8 cellular contexts compared by ENCODE assay signal in genomic region chr6:152642578-152643375, GRCh38. TPM values are rescaled to one million over a fixed set of nuclear protein-coding genes. Genes with fewer than 3 reads are reported as not detected.
DNase-seq lines count a peak whose midpoint lies in the region; ATAC-seq, FAIRE-seq and TF ChIP-seq lines count a peak whose summit lies in the region.

No MANE protein-coding gene starts in this region.

- no peaks in the 10 kb centered on the region for H3K79me2 ChIP-seq in OCI-LY7 (ENCODE audit: insufficient read depth, low read depth, low read length)

- H3K27ac ChIP-seq in OCI-LY7 (ENCODE audit: low read depth, low read length, poor library complexity, severe bottlenecking) (no peak overlapping the region), upper lobe of right lung (no peak overlapping the region)

- POLR2A ChIA-PET in OCI-LY7 (lab: Charles Lee), result interaction anchor here (0.5 to 1.4 kb wide), 7 partner anchors 13 to 818 kb away, joined by 3 to 4 read pairs (median 3); no protein-coding TSS in a partner anchor

- H4K20me1 ChIP-seq in OCI-LY7 (ENCODE audit: insufficient read depth, low read length), result no peaks in the 10 kb centered on the region

- H3K4me3 ChIP-seq in OCI-LY7 (ENCODE audit: low read depth, low read length, poor library complexity, severe bottlenecking) (no peak overlapping the region), bronchial epithelial cell (ENCODE audit: low read depth, low read length) (no peak overlapping the region), upper lobe of right lung (no peak overlapping the region)

- no peaks in the 10 kb centered on the region for H3K9me2 ChIP-seq in OCI-LY7 (ENCODE audit: insufficient read depth, low read length)

- intact Hi-C loops in OCI-LY7 (cut with micrococcal nuclease; ENCODE audit: unreplicated experiment), result loop anchor here (1.0 kb wide), 2 partner anchors 90 to 157 kb away; no protein-coding TSS in a partner anchor
- intact Hi-C loops in upper lobe of right lung (cut with DNase I), result loop anchor here (5.0 kb wide), 1 partner anchor 90 kb away; no protein-coding TSS in a partner anchor

- H3K36me3 ChIP-seq in OCI-LY7 (ENCODE audit: insufficient read depth, low read length), result no peaks in the 10 kb centered on the region
- H3K36me3 ChIP-seq in bronchial epithelial cell (ENCODE audit: control insufficient read depth, insufficient read depth, low read length), result no peaks in the 10 kb centered on the region
- no peaks in the 10 kb centered on the region for H3K36me3 ChIP-seq in upper lobe of right lung

- DNase-seq in D721Med (ENCODE audit: insufficient read length, low spot score), result no peak
- DNase-seq in OCI-LY7 (ENCODE audit: low spot score), result peak; percentile 84
- peak; percentile 71 for DNase-seq in bronchial epithelial cell (ENCODE audit: low read depth)
- DNase-seq in left kidney (ENCODE audit: low read depth, low spot score), result peak; percentile 85
- DNase-seq in upper lobe of right lung, result peak; percentile 79
- DNase-seq in activated CD4-positive, CD25-positive, alpha-beta regulatory T cell (lab: John Stamatoyannopoulos, UW), result no peak

- H3K9me3 ChIP-seq in OCI-LY7 (ENCODE audit: low read length), result no peaks in the 10 kb centered on the region
- H3K9me3 ChIP-seq in upper lobe of right lung, result no peaks in the 10 kb centered on the region

- no TSS peak for BruUV-seq in OCI-LY7 (replicated peaks; lab: Mats Ljungman, UMichigan)

- CTCF ChIA-PET in OCI-LY7 (lab: Charles Lee; ENCODE audit: unreplicated experiment), result interaction anchor here (0.6 to 1.1 kb wide), 3 partner anchors 67 to 245 kb away, joined by 3 to 4 read pairs (median 3); no protein-coding TSS in a partner anchor

- TF ChIP-seq CTCF in D721Med (IDR thresholded peaks at IDR 0.05; ENCODE audit: insufficient read depth, missing control alignments) (peak; percentile 60), OCI-LY7 (conservative IDR thresholded peaks at IDR 0.05; ENCODE audit: low read length) (peak; percentile 85), bronchial epithelial cell (IDR thresholded peaks at IDR 0.05; ENCODE audit: insufficient read depth, low read length, severe bottlenecking) (peak; percentile 82), upper lobe of right lung (IDR thresholded peaks at IDR 0.05) (peak; percentile 57)

- peaks cover 6% of the 10 kb centered on the region for H3K4me1 ChIP-seq in OCI-LY7 (ENCODE audit: insufficient read depth, low read length, poor library complexity, severe bottlenecking)
- no peaks in the 10 kb centered on the region for H3K4me1 ChIP-seq in upper lobe of right lung

- ATAC-seq in GM19025 (IDR thresholded peaks at IDR 0.05; ENCODE audit: low read depth, unreplicated experiment) (peak; percentile 82), HG03196 (IDR thresholded peaks at IDR 0.05; ENCODE audit: unreplicated experiment) (peak; percentile 83), upper lobe of right lung (peak; percentile 98)

- H3K27me3 ChIP-seq in bronchial epithelial cell (ENCODE audit: control insufficient read depth, insufficient read depth, low read length), result no peaks in the 10 kb centered on the region
- H3K27me3 ChIP-seq in upper lobe of right lung, result no peaks in the 10 kb centered on the region

- H3K4me2 ChIP-seq in OCI-LY7 (ENCODE audit: low read length), result no peak overlapping the region; the same call in 1 of the 2 replicates

- H2AFZ ChIP-seq in OCI-LY7 (ENCODE audit: low read length), result peak overlapping the region; percentile 81

- no peak for FAIRE-seq in D721Med (lab: Jason Lieb, UNC)
- peak; percentile 7 for FAIRE-seq in bronchial epithelial cell (lab: Jason Lieb, UNC)

RNA-seq across cellular contexts. Expression of gene SYNE1, which starts 5.6 kb away (rescaled TPM):
- 53.1 and 74.6 TPM in 2 replicates for total RNA-seq in OCI-LY7 (2014; rRNA removed; shearing (Covaris generic))
- 140 and 174 TPM in 2 replicates for total RNA-seq in OCI-LY7 (2022)
- 15.8 and 32.9 TPM in 2 replicates for total RNA-seq in bronchial epithelial cell
- total RNA-seq in upper lobe of right lung, result 168 TPM

RNA-seq across cellular contexts. Expression of gene MYCT1, which starts 54.9 kb away (rescaled TPM):
- 0.47 and 1.7 TPM in 2 replicates for total RNA-seq in OCI-LY7 (2014; rRNA removed; shearing (Covaris generic))
- total RNA-seq in OCI-LY7 (2022), result 2.9 and 3.5 TPM in 2 replicates
- total RNA-seq in bronchial epithelial cell, result 0.13 and 0.53 TPM in 2 replicates
- total RNA-seq in upper lobe of right lung, result 23.5 TPM

Comparison
In these comparisons a context has a peak if more than half of its experiments do, and no peak if none do; other contexts are left out.
1. DNase-seq: peak in OCI-LY7 (single experiment), bronchial epithelial cell (single experiment), left kidney (single experiment) and upper lobe of right lung (single experiment); none in D721Med (single experiment) and activated CD4-positive, CD25-positive, alpha-beta regulatory T cell (0 of 4).
2. Peak in every context shown above with its lines, with median percentiles within 50 percentile points of each other: CTCF ChIP-seq and ATAC-seq.